ENCODE assay signal across 8 cellular contexts in the genomic region with DNA sequence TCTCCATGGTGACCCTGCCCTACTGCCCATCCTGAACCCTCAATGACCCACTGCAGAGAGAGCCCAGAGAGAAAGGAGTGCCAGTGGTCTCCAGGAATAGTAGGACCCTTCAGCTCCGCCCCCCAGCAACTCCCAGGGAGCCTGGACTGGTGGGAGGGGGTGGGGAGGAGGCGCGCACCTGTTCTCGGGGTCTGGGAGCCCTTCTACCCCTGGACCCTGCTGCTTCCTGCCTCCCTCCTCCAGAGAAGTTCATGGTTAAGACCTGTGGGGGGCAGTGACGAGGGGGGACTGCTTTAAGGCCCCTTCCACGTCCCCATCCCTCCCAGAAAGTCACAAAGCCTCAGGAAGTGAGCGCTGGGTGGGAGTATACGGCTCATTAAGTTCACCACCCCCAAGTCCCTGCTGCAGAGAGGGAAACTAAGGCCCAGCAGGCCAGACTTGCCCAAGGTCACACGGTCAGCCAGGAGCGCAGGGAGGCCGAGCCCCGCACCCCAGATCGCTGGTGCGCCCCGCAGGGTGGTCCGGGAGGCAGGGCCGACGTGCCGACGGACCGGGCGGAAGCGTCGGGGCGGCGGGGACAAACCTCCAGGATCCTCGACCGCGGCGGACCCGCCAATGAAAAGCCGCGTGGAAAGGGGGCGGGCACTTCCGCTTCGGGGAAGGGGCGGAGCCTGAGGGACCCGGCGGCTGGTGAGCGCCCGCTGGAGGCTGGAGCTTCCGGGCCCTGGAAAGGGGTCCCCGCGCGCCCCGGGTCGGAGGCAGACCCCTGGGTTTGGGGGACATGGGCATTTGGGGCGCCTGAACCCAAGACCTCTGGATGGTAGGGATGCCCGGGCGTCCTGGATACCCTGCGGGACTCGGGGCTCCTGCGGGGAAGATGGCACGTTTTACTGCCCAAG. TPM values are rescaled to one million over a fixed set of nuclear protein-coding genes. Genes with fewer than 3 reads are reported as not detected.
DNase-seq lines count a peak whose midpoint lies in the region; ATAC-seq, FAIRE-seq and TF ChIP-seq lines count a peak whose summit lies in the region.

A gene with protein sequence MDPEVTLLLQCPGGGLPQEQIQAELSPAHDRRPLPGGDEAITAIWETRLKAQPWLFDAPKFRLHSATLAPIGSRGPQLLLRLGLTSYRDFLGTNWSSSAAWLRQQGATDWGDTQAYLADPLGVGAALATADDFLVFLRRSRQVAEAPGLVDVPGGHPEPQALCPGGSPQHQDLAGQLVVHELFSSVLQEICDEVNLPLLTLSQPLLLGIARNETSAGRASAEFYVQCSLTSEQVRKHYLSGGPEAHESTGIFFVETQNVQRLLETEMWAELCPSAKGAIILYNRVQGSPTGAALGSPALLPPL (plus strand): TSS at position 667 of the 899 bp plus-strand sequence. CDS start 379 bp downstream, outside the sequence.
A gene with protein sequence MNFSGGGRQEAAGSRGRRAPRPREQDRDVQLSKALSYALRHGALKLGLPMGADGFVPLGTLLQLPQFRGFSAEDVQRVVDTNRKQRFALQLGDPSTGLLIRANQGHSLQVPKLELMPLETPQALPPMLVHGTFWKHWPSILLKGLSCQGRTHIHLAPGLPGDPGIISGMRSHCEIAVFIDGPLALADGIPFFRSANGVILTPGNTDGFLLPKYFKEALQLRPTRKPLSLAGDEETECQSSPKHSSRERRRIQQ (minus strand): TSS at position 579 of the 899 bp plus-strand sequence. CDS start 326 bp downstream, at position 253.

- H4K20me1 ChIP-seq in keratinocyte (ENCODE audit: control insufficient read depth, extremely low read depth, insufficient read depth, low read length) = no peaks in the 10 kb centered on the region

- no peak for FAIRE-seq in keratinocyte (lab: Jason Lieb, UNC)

- ATAC-seq in HG02970 (IDR thresholded peaks at IDR 0.05; ENCODE audit: low FRiP score, unreplicated experiment) = peak; percentile 56
- no peak for ATAC-seq in HG02938 (IDR thresholded peaks at IDR 0.05; ENCODE audit: unreplicated experiment)

- H3K79me2 ChIP-seq in keratinocyte (ENCODE audit: control insufficient read depth, insufficient read depth, low read length) = peaks cover 18% of the 10 kb centered on the region

- peaks cover 38% of the 10 kb centered on the region for H3K4me1 ChIP-seq in keratinocyte (ENCODE audit: control insufficient read depth, extremely low read depth, insufficient read depth, low read length)

- no peaks in the 10 kb centered on the region for H3K27me3 ChIP-seq in keratinocyte (ENCODE audit: control insufficient read depth, extremely low read depth, insufficient read depth, low read length)

- H3K9me3 ChIP-seq in keratinocyte (ENCODE audit: control insufficient read depth, low read depth, low read length) = no peaks in the 10 kb centered on the region

- peak within 1 kb of the TSS; percentile 95 for H3K4me2 ChIP-seq in keratinocyte (ENCODE audit: control insufficient read depth, extremely low read depth, insufficient read depth, low read depth, low read length)

- peaks cover 5% of the 10 kb centered on the region in 2 experiments for H3K36me3 ChIP-seq in keratinocyte (ENCODE audit: control insufficient read depth in 2 of 2, extremely low read depth in 1 of 2, insufficient read depth in 2 of 2, low read length in 2 of 2)

- no peaks in the 10 kb centered on the region for H3K9me1 ChIP-seq in keratinocyte (ENCODE audit: control insufficient read depth, extremely low read depth, insufficient read depth, low read length)

- peak; percentile 91 for DNase-seq in NCI-H345 (lab: John Stamatoyannopoulos, UW)
- peak; percentile 86 for DNase-seq in activated CD4-positive, CD25-positive, alpha-beta regulatory T cell treated with anti-CD3 and anti-CD28 coated beads, Interleukin-2, amount 50 U/mL, for 16 hours (ENCODE audit: low read depth, low spot score)
- DNase-seq in central memory CD4-positive, alpha-beta T cell = peak; percentile 87
- DNase-seq in keratinocyte (ENCODE audit: low read depth, low spot score) = no peak
- peak; percentile 87 to 96 (median 90) for DNase-seq in stimulated activated CD4-positive, alpha-beta T cell treated with anti-CD3 and anti-CD28 coated beads, Interleukin-12 subunit alpha, Interleukin-12 subunit beta, amount 100 ng/mL, for 48 hours (ENCODE audit: low read depth in 2 of 3, low spot score in 1 of 3)

- peak within 1 kb of the TSS; percentile 83 to 89 (median 88) for H3K4me3 ChIP-seq in keratinocyte (ENCODE audit: control insufficient read depth in 2 of 3, extremely low read depth in 1 of 3, insufficient read depth in 2 of 3, low read depth in 1 of 3, low read length in 3 of 3)

- peak within 1 kb of the TSS; percentile 58 for H3K27ac ChIP-seq in keratinocyte (ENCODE audit: control insufficient read depth, insufficient read depth, low read length)

- peak; percentile 35 for TF ChIP-seq CTCF in GM12874 (IDR thresholded peaks at IDR 0.05; ENCODE audit: insufficient read depth, low read depth, low read length)
- peak; percentile 15 to 40 (median 37) for TF ChIP-seq CTCF in keratinocyte (optimal IDR thresholded peaks at IDR 0.05 in 1 of 3, IDR thresholded peaks at IDR 0.05 in 1 of 3, conservative IDR thresholded peaks at IDR 0.05 in 1 of 3; ENCODE audit: extremely low read depth in 1 of 3, insufficient read depth in 2 of 3, low read length in 3 of 3)

- dilution Hi-C loops in keratinocyte (cut with MboI; ENCODE audit: extremely low pct_ligation_motif_present, low sequenced_read_pairs) = no loop called here

- peak within 1 kb of the TSS; percentile 71 for H2AFZ ChIP-seq in keratinocyte (ENCODE audit: control insufficient read depth, low read length)

- H3K9ac ChIP-seq in keratinocyte (ENCODE audit: control insufficient read depth, extremely low read depth, insufficient read depth, low read length) = peak within 1 kb of the TSS; percentile 85

RNA-seq across cellular contexts. Expression of the first gene that starts in this region (rescaled TPM):
- polyA plus RNA-seq in keratinocyte = 22.6 to 55.6 TPM (median 31.1 TPM) in 3 replicates
- 6.0 TPM for polyA plus RNA-seq in keratinocyte (2011; ENCODE audit: low read depth)
- polyA plus RNA-seq in keratinocyte (2011; cell fraction: cytosol; rRNA removed) = 15.5 and 47.3 TPM in 2 replicates
- 39.6 and 53.9 TPM in 2 replicates for polyA plus RNA-seq in keratinocyte (2011; cell fraction: nucleus; rRNA removed)
- 33.2 and 45.9 TPM in 2 replicates for polyA plus RNA-seq in keratinocyte (2012; ENCODE audit: low replicate concordance)
- 13.9 to 29.7 TPM (median 25.7 TPM) in 3 replicates for polyA minus RNA-seq in keratinocyte
- 61.2 TPM for polyA minus RNA-seq in keratinocyte (2011; cell fraction: cytosol; rRNA and poly(A)+ RNA removed)
- polyA minus RNA-seq in keratinocyte (2011; cell fraction: nucleus; rRNA and poly(A)+ RNA removed) = 19.4 and 19.9 TPM in 2 replicates

RNA-seq across cellular contexts. Expression of the second gene that starts in this region (rescaled TPM):
- 15.5 to 20.3 TPM (median 18.3 TPM) in 3 replicates for polyA plus RNA-seq in keratinocyte
- polyA plus RNA-seq in keratinocyte (2011; ENCODE audit: low read depth) = 7.0 TPM
- polyA plus RNA-seq in keratinocyte (2011; cell fraction: cytosol; rRNA removed) = 16.4 and 30.7 TPM in 2 replicates
- 28.3 and 38.8 TPM in 2 replicates for polyA plus RNA-seq in keratinocyte (2011; cell fraction: nucleus; rRNA removed)
- polyA plus RNA-seq in keratinocyte (2012; ENCODE audit: low replicate concordance) = 21.0 and 25.1 TPM in 2 replicates
- polyA minus RNA-seq in keratinocyte = 12.5 to 39.8 TPM (median 23.4 TPM) in 3 replicates
- 17.8 TPM for polyA minus RNA-seq in keratinocyte (2011; cell fraction: cytosol; rRNA and poly(A)+ RNA removed)
- polyA minus RNA-seq in keratinocyte (2011; cell fraction: nucleus; rRNA and poly(A)+ RNA removed) = 6.5 and 9.7 TPM in 2 replicates
